Comparison of ENCODE assay signal across 1 cellular context in the genomic region with DNA sequence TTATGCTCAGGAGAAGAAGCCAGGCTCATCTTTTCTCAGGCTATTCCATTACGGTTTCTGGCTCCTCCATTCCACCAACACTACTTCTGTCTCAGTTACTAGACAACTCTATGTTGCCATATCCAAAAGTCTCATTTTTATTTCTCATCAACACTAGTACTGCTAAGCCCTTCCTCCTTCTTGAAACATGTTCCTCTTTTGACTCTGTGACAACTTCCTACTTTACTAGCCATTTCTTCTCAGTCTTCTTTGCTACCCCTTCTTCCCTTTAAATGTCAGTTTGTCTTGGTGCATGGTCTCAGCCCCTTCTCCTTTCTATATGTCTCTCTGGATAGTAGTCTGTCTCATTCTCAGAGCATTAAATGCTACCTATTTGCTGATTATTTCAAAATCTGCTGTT.
TF ChIP-seq lines count a peak whose summit lies in the region.

No MANE protein-coding gene starts in this region.

TF ChIP-seq in HepG2, 621 proteins besides CTCF, POLR2A, EP300 and RAD21:
- TF ChIP-seq KMT2A (CRISPR knock-in tag; IDR thresholded peaks at IDR 0.05) (no peak), ZNF326 (CRISPR knock-in tag; IDR thresholded peaks at IDR 0.05; ENCODE audit: borderline replicate concordance) (no peak), MYC (CRISPR knock-in tag; IDR thresholded peaks at IDR 0.05; ENCODE audit: borderline replicate concordance) (no peak), SP1 (IDR thresholded peaks at IDR 0.05) (no peak), SP1 (CRISPR knock-in tag; IDR thresholded peaks at IDR 0.05) (no peak), MAFG (CRISPR knock-in tag; IDR thresholded peaks at IDR 0.05) (no peak), PHF5A (CRISPR knock-in tag; IDR thresholded peaks at IDR 0.05; ENCODE audit: low read depth, unreplicated experiment) (no peak), LBX2 (CRISPR knock-in tag; IDR thresholded peaks at IDR 0.05; ENCODE audit: borderline replicate concordance) (no peak), ZSCAN20 (CRISPR knock-in tag; IDR thresholded peaks at IDR 0.05; ENCODE audit: borderline replicate concordance) (no peak), DMAP1 (CRISPR knock-in tag; IDR thresholded peaks at IDR 0.05) (no peak), KLF11 (CRISPR knock-in tag; IDR thresholded peaks at IDR 0.05) (no peak), NFYB (CRISPR knock-in tag; IDR thresholded peaks at IDR 0.05) (no peak), PHF20 (CRISPR knock-in tag; IDR thresholded peaks at IDR 0.05) (no peak), ZNF24 (IDR thresholded peaks at IDR 0.05) (no peak), RORA (CRISPR knock-in tag; IDR thresholded peaks at IDR 0.05) (no peak), ZNF792 (CRISPR knock-in tag; IDR thresholded peaks at IDR 0.05) (no peak)
- TF ChIP-seq, protein P1, sequence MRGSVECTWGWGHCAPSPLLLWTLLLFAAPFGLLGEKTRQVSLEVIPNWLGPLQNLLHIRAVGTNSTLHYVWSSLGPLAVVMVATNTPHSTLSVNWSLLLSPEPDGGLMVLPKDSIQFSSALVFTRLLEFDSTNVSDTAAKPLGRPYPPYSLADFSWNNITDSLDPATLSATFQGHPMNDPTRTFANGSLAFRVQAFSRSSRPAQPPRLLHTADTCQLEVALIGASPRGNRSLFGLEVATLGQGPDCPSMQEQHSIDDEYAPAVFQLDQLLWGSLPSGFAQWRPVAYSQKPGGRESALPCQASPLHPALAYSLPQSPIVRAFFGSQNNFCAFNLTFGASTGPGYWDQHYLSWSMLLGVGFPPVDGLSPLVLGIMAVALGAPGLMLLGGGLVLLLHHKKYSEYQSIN (CRISPR knock-in tag; IDR thresholded peaks at IDR 0.05; ENCODE audit: borderline replicate concordance), result no peak
- TF ChIP-seq, protein P2, sequence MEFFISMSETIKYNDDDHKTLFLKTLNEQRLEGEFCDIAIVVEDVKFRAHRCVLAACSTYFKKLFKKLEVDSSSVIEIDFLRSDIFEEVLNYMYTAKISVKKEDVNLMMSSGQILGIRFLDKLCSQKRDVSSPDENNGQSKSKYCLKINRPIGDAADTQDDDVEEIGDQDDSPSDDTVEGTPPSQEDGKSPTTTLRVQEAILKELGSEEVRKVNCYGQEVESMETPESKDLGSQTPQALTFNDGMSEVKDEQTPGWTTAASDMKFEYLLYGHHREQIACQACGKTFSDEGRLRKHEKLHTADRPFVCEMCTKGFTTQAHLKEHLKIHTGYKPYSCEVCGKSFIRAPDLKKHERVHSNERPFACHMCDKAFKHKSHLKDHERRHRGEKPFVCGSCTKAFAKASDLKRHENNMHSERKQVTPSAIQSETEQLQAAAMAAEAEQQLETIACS (CRISPR knock-in tag; IDR thresholded peaks at IDR 0.05), result no peak
